Comparison of ENCODE assay signal across 1 cellular context in genomic region chr17:50719144-50719923, GRCh38.
TF ChIP-seq lines count a peak whose summit lies in the region.

LUC7L3 (plus strand) TSS chr17:50719603; CDS start chr17:50719733, 130 bp downstream.

TF ChIP-seq in K562, 482 proteins besides CTCF, POLR2A, EP300 and RAD21 (continued from another document and continues in another):
- peak; percentile 42; the same call in 1 of the 2 replicates for TF ChIP-seq TFAP4 (CRISPR knock-in tag; IDR thresholded peaks at IDR 0.05; ENCODE audit: borderline replicate concordance)
- TF ChIP-seq MAX (CRISPR knock-in tag; IDR thresholded peaks at IDR 0.05): peak; percentile 90
- peak; percentile 81 for TF ChIP-seq KDM5B (IDR thresholded peaks at IDR 0.05; ENCODE audit: insufficient replicate concordance, low read depth, low read length)
- TF ChIP-seq ZNF655 (CRISPR knock-in tag; IDR thresholded peaks at IDR 0.05): no peak
- no peak for TF ChIP-seq TCFL5 (CRISPR knock-in tag; conservative IDR thresholded peaks at IDR 0.05)
- peak; percentile 79 for TF ChIP-seq PCBP1 (IDR thresholded peaks at IDR 0.05; ENCODE audit: low read depth, low read length, poor library complexity, severe bottlenecking)
- no peak for TF ChIP-seq ZNF174 (CRISPR knock-in tag; IDR thresholded peaks at IDR 0.05)
- TF ChIP-seq ZBTB1 (CRISPR knock-in tag; IDR thresholded peaks at IDR 0.05; ENCODE audit: borderline replicate concordance, low read depth): peak; percentile 39; the same call in 1 of the 2 replicates
- no peak for TF ChIP-seq ZNF444 (CRISPR knock-in tag; IDR thresholded peaks at IDR 0.05)
- no peak for TF ChIP-seq ZNF740 (CRISPR knock-in tag; IDR thresholded peaks at IDR 0.05)
- TF ChIP-seq ZNF740 (tag; IDR thresholded peaks at IDR 0.05): no peak
- no peak for TF ChIP-seq ZNF239 (CRISPR knock-in tag; IDR thresholded peaks at IDR 0.05)
- TF ChIP-seq ZNF445 (CRISPR knock-in tag; IDR thresholded peaks at IDR 0.05; ENCODE audit: low read depth): no peak
- no peak for TF ChIP-seq ZNF263 (CRISPR knock-in tag; IDR thresholded peaks at IDR 0.05; ENCODE audit: borderline replicate concordance)
- no peak for TF ChIP-seq SETDB1 (IDR thresholded peaks at IDR 0.05; ENCODE audit: low read length)
- no peak for TF ChIP-seq BRF1 (IDR thresholded peaks at IDR 0.05; ENCODE audit: borderline replicate concordance, extremely low read depth, insufficient read length)
- peak; percentile 53 for TF ChIP-seq ZNF431 (CRISPR knock-in tag; IDR thresholded peaks at IDR 0.05)
- TF ChIP-seq BCL6 (CRISPR knock-in tag; IDR thresholded peaks at IDR 0.05): no peak
- TF ChIP-seq KLF10 (CRISPR knock-in tag; IDR thresholded peaks at IDR 0.05): no peak
- TF ChIP-seq GATAD2A (IDR thresholded peaks at IDR 0.05): 0 out of 2 replicates have a peak, but pooled peaks have one; percentile 53
- TF ChIP-seq HDAC6 (IDR thresholded peaks at IDR 0.05; ENCODE audit: low read depth, low read length): no peak
- no peak for TF ChIP-seq U2AF2 (optimal IDR thresholded peaks at IDR 0.05; ENCODE audit: low read depth, low read length)
- TF ChIP-seq ZNF133 (CRISPR knock-in tag; IDR thresholded peaks at IDR 0.05): 0 out of 2 replicates have a peak, but pooled peaks have one; percentile 30
- peak; percentile 98 for TF ChIP-seq ZFX (CRISPR knock-in tag; IDR thresholded peaks at IDR 0.05)
- TF ChIP-seq ZNF217 (CRISPR knock-in tag; IDR thresholded peaks at IDR 0.05): no peak
- TF ChIP-seq HNRNPL (IDR thresholded peaks at IDR 0.05; ENCODE audit: low read depth, low read length): peak; percentile 46; the same call in 1 of the 2 replicates
- TF ChIP-seq ZSCAN32 (CRISPR knock-in tag; IDR thresholded peaks at IDR 0.05): no peak
- no peak for TF ChIP-seq MBD1 (CRISPR knock-in tag; IDR thresholded peaks at IDR 0.05)
- TF ChIP-seq SAFB (IDR thresholded peaks at IDR 0.05; ENCODE audit: borderline replicate concordance, low read depth, low read length): no peak
- no peak for TF ChIP-seq TCF7 (IDR thresholded peaks at IDR 0.05; ENCODE audit: borderline replicate concordance)
- TF ChIP-seq ATF3 (IDR thresholded peaks at IDR 0.05): no peak
- TF ChIP-seq ATF3 (CRISPR knock-in tag; conservative IDR thresholded peaks at IDR 0.05): peak; percentile 69
- TF ChIP-seq NONO (IDR thresholded peaks at IDR 0.05; ENCODE audit: low read depth in 2 of 2, low read length in 1 of 2): peak; percentile 8 to 35; a peak in 2 of 4 replicates
- TF ChIP-seq ZNF134 (CRISPR knock-in tag; conservative IDR thresholded peaks at IDR 0.05): no peak
- TF ChIP-seq XRCC5 (IDR thresholded peaks at IDR 0.05; ENCODE audit: low read depth, low read length): no peak; the same call in 1 of the 2 replicates
- TF ChIP-seq SOX6 (IDR thresholded peaks at IDR 0.05): 0 out of 2 replicates have a peak, but pooled peaks have one; percentile 32
- peak; percentile 87 for TF ChIP-seq ZNF143 (CRISPR knock-in tag; IDR thresholded peaks at IDR 0.05)
- peak; percentile 96 for TF ChIP-seq SP1 (CRISPR knock-in tag; IDR thresholded peaks at IDR 0.05)
- no peak for TF ChIP-seq LEF1 (IDR thresholded peaks at IDR 0.05)
- no peak for TF ChIP-seq RREB1 (CRISPR knock-in tag; IDR thresholded peaks at IDR 0.05)
- no peak for TF ChIP-seq RFX5 (IDR thresholded peaks at IDR 0.05; ENCODE audit: low read depth, low read length)
- TF ChIP-seq ZNF280A (IDR thresholded peaks at IDR 0.05; ENCODE audit: low read depth, partially characterized antibody): no peak
- TF ChIP-seq SP2 (IDR thresholded peaks at IDR 0.05; ENCODE audit: extremely low read depth, low read depth, low read length, poor library complexity, severe bottlenecking): no peak
- TF ChIP-seq CHD1 (IDR thresholded peaks at IDR 0.05; ENCODE audit: low read length): peak; percentile 94
- TF ChIP-seq MAFK (IDR thresholded peaks at IDR 0.05; ENCODE audit: low read length): no peak
- no peak for TF ChIP-seq TRIM24 (IDR thresholded peaks at IDR 0.05)
- no peak for TF ChIP-seq ZNF551 (CRISPR knock-in tag; IDR thresholded peaks at IDR 0.05)
- peak; percentile 4; the same call in 1 of the 2 replicates for TF ChIP-seq ZNF24 (IDR thresholded peaks at IDR 0.05)
- no peak for TF ChIP-seq ZKSCAN3 (CRISPR knock-in tag; IDR thresholded peaks at IDR 0.05)
- peak; percentile 44 for TF ChIP-seq HNRNPLL (IDR thresholded peaks at IDR 0.05; ENCODE audit: low read depth, low read length, poor library complexity, severe bottlenecking)
- no peak for TF ChIP-seq PURB (CRISPR knock-in tag; IDR thresholded peaks at IDR 0.05; ENCODE audit: low read depth)
- no peak; the same call in 1 of the 2 replicates for TF ChIP-seq CBFA2T2 (conservative IDR thresholded peaks at IDR 0.05)
- peak; percentile 58; the same call in 1 of the 2 replicates for TF ChIP-seq ZNF311 (CRISPR knock-in tag; IDR thresholded peaks at IDR 0.05)
- no peak for TF ChIP-seq ZNF696 (CRISPR knock-in tag; conservative IDR thresholded peaks at IDR 0.05)
- TF ChIP-seq KAT8 (IDR thresholded peaks at IDR 0.05; ENCODE audit: low read depth): peak; percentile 52; the same call in 1 of the 2 replicates
- no peak for TF ChIP-seq DDX20 (tag; IDR thresholded peaks at IDR 0.05; ENCODE audit: low read depth)
- TF ChIP-seq ZBTB43 (CRISPR knock-in tag; IDR thresholded peaks at IDR 0.05): no peak
- peak; percentile 44; the same call in 1 of the 2 replicates for TF ChIP-seq E2F3 (CRISPR knock-in tag; IDR thresholded peaks at IDR 0.05)
- no peak for TF ChIP-seq RHOXF2B (CRISPR knock-in tag; conservative IDR thresholded peaks at IDR 0.05)
- TF ChIP-seq ZNF175 (CRISPR knock-in tag; IDR thresholded peaks at IDR 0.05; ENCODE audit: low read depth): peak; percentile 76; the same call in 1 of the 2 replicates
- TF ChIP-seq MCM5 (IDR thresholded peaks at IDR 0.05; ENCODE audit: low read depth): no peak
- no peak for TF ChIP-seq TFAM (CRISPR knock-in tag; conservative IDR thresholded peaks at IDR 0.05)
- no peak for TF ChIP-seq DLX4 (CRISPR knock-in tag; IDR thresholded peaks at IDR 0.05)
- no peak for TF ChIP-seq SMARCC2 (IDR thresholded peaks at IDR 0.05; ENCODE audit: low read depth)
